In genomic region chr1:40162791-40163441, GRCh38 we compare ENCODE assay signal across 9 cellular contexts. TPM values are rescaled to one million over a fixed set of nuclear protein-coding genes. Genes with fewer than 3 reads are reported as not detected.
A peak's percentile ranks its signal among the peaks of the same experiment; 100 is the strongest.
DNase-seq lines count a peak whose midpoint lies in the region; ATAC-seq, FAIRE-seq and TF ChIP-seq lines count a peak whose summit lies in the region.
"Had no signal": no experiment of that assay in that cellular context is flagged by ENCODE, and none has a peak within 500 bp of the region (broad histone marks: within the 10 kb centered on the region; RNA-seq: fewer than 3 reads in every experiment).

No MANE protein-coding gene starts in this region.

- H3K27ac ChIP-seq in SJSA1 (no peak overlapping the region), keratinocyte (ENCODE audit: control insufficient read depth, insufficient read depth, low read length) (peak overlapping the region; percentile 95), tibial nerve (peak overlapping the region in 1 of 4 donors; percentile 97)

- no peak overlapping the region for H3K4me3 Mint-ChIP-seq in activated naive CD4-positive, alpha-beta T cell treated with anti-CD3 and anti-CD28 coated beads for 36 hours

- peaks cover 14% of the 10 kb centered on the region for H3K4me1 Mint-ChIP-seq in activated naive CD4-positive, alpha-beta T cell treated with anti-CD3 and anti-CD28 coated beads for 36 hours (ENCODE audit: low read depth)

- intact Hi-C loops in activated naive CD4-positive, alpha-beta T cell treated with anti-CD3 and anti-CD28 coated beads for 36 hours (cut with micrococcal nuclease): loop anchor here (1.0 to 5.0 kb wide), 8 partner anchors 23 to 529 kb away; partner anchors contain the start of genes NFYC and ZNF684

- no peak for FAIRE-seq in keratinocyte (lab: Jason Lieb, UNC)

- H3K9ac ChIP-seq in keratinocyte (ENCODE audit: control insufficient read depth, extremely low read depth, insufficient read depth, low read length): peak overlapping the region; percentile 99

- no peak overlapping the region for H2AFZ ChIP-seq in keratinocyte (ENCODE audit: control insufficient read depth, low read length)

- no peaks in the 10 kb centered on the region for H3K27me3 Mint-ChIP-seq in activated naive CD4-positive, alpha-beta T cell treated with anti-CD3 and anti-CD28 coated beads for 36 hours (ENCODE audit: low read depth)

- no peaks in the 10 kb centered on the region for H3K27me3 ChIP-seq in SJSA1 (replicated peaks)
- no peaks in the 10 kb centered on the region for H3K27me3 ChIP-seq in keratinocyte (ENCODE audit: control insufficient read depth, extremely low read depth, insufficient read depth, low read length)
- no peaks in the 10 kb centered on the region for H3K27me3 ChIP-seq in tibial nerve

- H3K4me2 ChIP-seq in keratinocyte (ENCODE audit: control insufficient read depth, extremely low read depth, insufficient read depth, low read depth, low read length): peak overlapping the region; percentile 86

- no peaks in the 10 kb centered on the region for H3K9me3 Mint-ChIP-seq in activated naive CD4-positive, alpha-beta T cell treated with anti-CD3 and anti-CD28 coated beads for 36 hours

- no peaks in the 10 kb centered on the region for H3K9me3 ChIP-seq in SJSA1 (replicated peaks)
- no peaks in the 10 kb centered on the region for H3K9me3 ChIP-seq in keratinocyte (ENCODE audit: control insufficient read depth, low read depth, low read length)
- no peaks in the 10 kb centered on the region for H3K9me3 ChIP-seq in tibial nerve

- 11 to 18% methylated on average over 3 of the region's 3 CpGs for WGBS in tibial nerve, 2 donors

- dilution Hi-C loops in keratinocyte (cut with MboI; ENCODE audit: extremely low pct_ligation_motif_present, low sequenced_read_pairs): no loop called here

- H3K9me1 ChIP-seq in keratinocyte (ENCODE audit: control insufficient read depth, extremely low read depth, insufficient read depth, low read length): peaks cover 2% of the 10 kb centered on the region

- H3K4me3 ChIP-seq in SJSA1: peak overlapping the region; percentile 76
- H3K4me3 ChIP-seq in keratinocyte (ENCODE audit: control insufficient read depth in 2 of 3, extremely low read depth in 1 of 3, insufficient read depth in 2 of 3, low read depth in 1 of 3, low read length in 3 of 3): peak overlapping the region; percentile 70 to 76 (median 71)
- peak overlapping the region; percentile 72 to 99 (median 89) for H3K4me3 ChIP-seq in tibial nerve

- ATAC-seq in HG03457 (IDR thresholded peaks at IDR 0.05; ENCODE audit: unreplicated experiment): no peak
- ATAC-seq in GM21381 (IDR thresholded peaks at IDR 0.05; ENCODE audit: unreplicated experiment): no peak

- no peak for TF ChIP-seq POLR2A in tibial nerve (IDR thresholded peaks at IDR 0.05)

- H3K36me3 Mint-ChIP-seq in activated naive CD4-positive, alpha-beta T cell treated with anti-CD3 and anti-CD28 coated beads for 36 hours (ENCODE audit: low read depth): peaks cover 2% of the 10 kb centered on the region

- peaks cover 9% of the 10 kb centered on the region for H3K36me3 ChIP-seq in SJSA1
- no peaks in the 10 kb centered on the region for H3K36me3 ChIP-seq in keratinocyte (ENCODE audit: control insufficient read depth in 2 of 2, extremely low read depth in 1 of 2, insufficient read depth in 2 of 2, low read length in 2 of 2)
- H3K36me3 ChIP-seq in tibial nerve: no peaks in the 10 kb centered on the region

- H4K20me1 ChIP-seq in keratinocyte (ENCODE audit: control insufficient read depth, extremely low read depth, insufficient read depth, low read length): peaks cover 10% of the 10 kb centered on the region

- H3K79me2 ChIP-seq in keratinocyte (ENCODE audit: control insufficient read depth, insufficient read depth, low read length): peaks cover 66% of the 10 kb centered on the region

- CTCF ChIA-PET in activated naive CD4-positive, alpha-beta T cell treated with anti-CD3 and anti-CD28 coated beads for 36 hours (lab: Charles Lee): interaction anchor here (0.7 to 2.4 kb wide), 7 partner anchors 10 to 179 kb away, joined by 3 to 14 read pairs (median 3); no protein-coding TSS in a partner anchor

- peak; percentile 37 for DNase-seq in activated naive CD4-positive, alpha-beta T cell treated with anti-CD3 and anti-CD28 coated beads for 36 hours
- no peak for DNase-seq in activated naive CD4-positive, alpha-beta T cell treated with Interleukin-2 at 50 U/mL for 16 hours
- DNase-seq in SJSA1 (ENCODE audit: low read depth in 1 of 2, low spot score in 2 of 2) (peak in 1 of 2 experiments; percentile 12), keratinocyte (ENCODE audit: low read depth, low spot score) (no peak), tibial nerve (ENCODE audit: low spot score in 2 of 2) (no peak), NCI-H2171 treated with DMSO at 0.1 percent for 48 hours (lab: John Stamatoyannopoulos, UW) (no peak)
- DNase-seq: amygdala had no signal

- TF ChIP-seq EP300 in tibial nerve (IDR thresholded peaks at IDR 0.05): no peak

- H3K4me1 ChIP-seq in SJSA1 (replicated peaks) (peaks cover 16% of the 10 kb centered on the region), keratinocyte (ENCODE audit: control insufficient read depth, extremely low read depth, insufficient read depth, low read length) (peaks cover 11% of the 10 kb centered on the region), tibial nerve (peaks cover 0 to 53% (median 28%) of the 10 kb centered on the region in 4 donors)

- TF ChIP-seq CTCF in keratinocyte (optimal IDR thresholded peaks at IDR 0.05 in 1 of 3, IDR thresholded peaks at IDR 0.05 in 1 of 3, conservative IDR thresholded peaks at IDR 0.05 in 1 of 3; ENCODE audit: extremely low read depth in 1 of 3, insufficient read depth in 2 of 3, low read length in 3 of 3) (no peak), tibial nerve (IDR thresholded peaks at IDR 0.05) (no peak)

- no peak overlapping the region for H3K27ac Mint-ChIP-seq in activated naive CD4-positive, alpha-beta T cell treated with anti-CD3 and anti-CD28 coated beads for 36 hours

RNA-seq across cellular contexts. Expression of gene RLF, which starts 1.7 kb away (rescaled TPM):
- 10 to 100 TPM; 12.5 to 12.9 TPM for total RNA-seq in activated naive CD4-positive, alpha-beta T cell treated with anti-CD3 and anti-CD28 coated beads for 36 hours
- total RNA-seq in SJSA1 (2014; rRNA removed; shearing (Covaris generic)): 14.3 and 19.6 TPM in 2 replicates
- polyA plus RNA-seq in keratinocyte: 7.0 to 10.7 TPM (median 7.5 TPM) in 3 replicates
- 12.4 TPM for polyA plus RNA-seq in keratinocyte (2011; ENCODE audit: low read depth)
- polyA plus RNA-seq in keratinocyte (2011; cell fraction: cytosol; rRNA removed): 3.3 and 7.5 TPM in 2 replicates
- 13.1 and 15.0 TPM in 2 replicates for polyA plus RNA-seq in keratinocyte (2011; cell fraction: nucleus; rRNA removed)
- polyA plus RNA-seq in keratinocyte (2012; ENCODE audit: low replicate concordance): 8.0 and 17.1 TPM in 2 replicates
- 2.0 to 26.3 TPM (median 12.0 TPM) in 3 replicates for polyA minus RNA-seq in keratinocyte
- polyA minus RNA-seq in keratinocyte (2011; cell fraction: cytosol; rRNA and poly(A)+ RNA removed): 8.1 TPM
- 16.9 and 32.9 TPM in 2 replicates for polyA minus RNA-seq in keratinocyte (2011; cell fraction: nucleus; rRNA and poly(A)+ RNA removed)
- 10 to 100 TPM; 20.1 to 23.5 (median 21.5) TPM for total RNA-seq in tibial nerve
